15 cellular contexts compared by ENCODE assay signal in the genomic region with DNA sequence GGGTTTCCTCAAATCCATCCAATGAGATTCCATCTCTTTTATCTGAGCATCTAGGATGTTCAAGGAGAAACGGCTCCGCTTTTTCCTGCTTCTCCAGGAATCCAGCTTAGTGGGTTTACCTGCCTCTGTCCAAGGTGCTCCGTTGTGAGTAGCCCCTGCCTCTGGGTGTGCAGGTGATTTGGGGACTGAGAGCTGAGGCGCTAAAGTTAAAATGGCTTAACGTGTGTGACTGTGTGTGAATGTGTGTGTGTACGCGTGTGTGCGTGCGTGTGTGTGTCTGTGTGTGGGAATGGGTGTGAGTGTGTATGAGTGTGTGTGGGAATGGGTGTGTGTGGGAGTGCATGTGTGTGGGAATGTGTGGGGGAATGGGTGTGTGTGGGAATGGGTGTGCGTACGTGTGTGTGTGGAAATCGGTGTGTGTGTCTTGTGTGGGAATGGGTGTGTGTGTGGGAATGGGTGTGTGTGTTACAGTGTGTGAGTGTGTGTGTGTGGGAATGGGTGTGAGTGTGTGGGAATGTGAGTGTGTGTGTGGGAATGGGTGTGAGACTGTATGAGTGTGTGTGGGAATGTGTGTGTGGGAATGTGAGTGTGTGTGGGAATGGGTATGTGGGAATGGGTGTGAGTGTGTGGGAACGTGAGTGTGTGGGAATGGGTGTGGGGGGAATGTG.
A peak's percentile ranks its signal among the peaks of the same experiment; 100 is the strongest.
DNase-seq lines count a peak whose midpoint lies in the region; ATAC-seq and TF ChIP-seq lines count a peak whose summit lies in the region.
"Had no signal": no experiment of that assay in that cellular context is flagged by ENCODE, and none has a peak within 500 bp of the region (broad histone marks: within the 10 kb centered on the region; RNA-seq: fewer than 3 reads in every experiment).

No MANE protein-coding gene starts in this region.

- H3K27ac Mint-ChIP-seq in activated CD8-positive, alpha-beta memory T cell treated with anti-CD3 and anti-CD28 coated beads, Interleukin-2, amount 10 ng/mL, durations not matched to agents 7 days and 5 days: peak overlapping the region; percentile 99
- H3K27ac Mint-ChIP-seq in effector memory CD8-positive, alpha-beta T cell: peak overlapping the region; percentile 82 to 91

- H3K36me3 ChIP-seq in OCI-LY1 (ENCODE audit: insufficient read depth, low read length) (no peaks in the 10 kb centered on the region; the same call in 1 of the 2 replicates), skeletal muscle tissue (ENCODE audit: control insufficient read depth in 3 of 3, insufficient read depth in 3 of 3, low read length in 3 of 3) (no peaks in the 10 kb centered on the region)
- H3K36me3 ChIP-seq: SJSA1 had no signal

- H2AFZ ChIP-seq in OCI-LY1 (ENCODE audit: low read length): no peak overlapping the region

- no peak overlapping the region for H3K4me3 ChIP-seq in OCI-LY1 (ENCODE audit: low read depth, low read length, poor library complexity, severe bottlenecking)
- no peak overlapping the region for H3K4me3 ChIP-seq in skeletal muscle tissue (ENCODE audit: low read length in 3 of 3)

- H3K4me3 Mint-ChIP-seq in activated CD8-positive, alpha-beta memory T cell treated with anti-CD3 and anti-CD28 coated beads, Interleukin-2, amount 10 ng/mL, durations not matched to agents 7 days and 5 days: no peak overlapping the region
- no peak overlapping the region for H3K4me3 Mint-ChIP-seq in effector memory CD8-positive, alpha-beta T cell

- H3F3A ChIP-seq in OCI-LY1 (ENCODE audit: insufficient read depth, low read length): no peaks in the 10 kb centered on the region

- no peaks in the 10 kb centered on the region for H3K79me2 ChIP-seq in OCI-LY1 (ENCODE audit: insufficient read depth, low read length)

- H4K20me1 ChIP-seq in OCI-LY1 (ENCODE audit: insufficient read depth, low read length): no peaks in the 10 kb centered on the region

- H3K4me1 ChIP-seq in OCI-LY1 (ENCODE audit: insufficient read depth, low read length, severe bottlenecking): peaks cover 45% of the 10 kb centered on the region
- H3K4me1 ChIP-seq in skeletal muscle tissue (ENCODE audit: control insufficient read depth in 3 of 3, insufficient read depth in 3 of 3, low read length in 3 of 3): peaks cover 5 to 10% (median 7%) of the 10 kb centered on the region in 3 donors

- CTCF ChIA-PET in activated CD8-positive, alpha-beta memory T cell treated with anti-CD3 and anti-CD28 coated beads, Interleukin-2, amount 10 ng/mL, durations not matched to agents 7 days and 5 days (lab: Charles Lee): interaction anchor here (0.8 to 1.2 kb wide), 3 partner anchors 8 to 137 kb away, joined by 3 to 4 read pairs (median 3); no protein-coding TSS in a partner anchor

- no peak for TF ChIP-seq CTCF in OCI-LY1 (IDR thresholded peaks at IDR 0.05; ENCODE audit: low read length)
- TF ChIP-seq CTCF in GM13977 (IDR thresholded peaks at IDR 0.05; ENCODE audit: extremely low read depth, insufficient read depth, missing control alignments): no peak

- H3K9ac ChIP-seq in OCI-LY1 (ENCODE audit: low read length) (no peak overlapping the region), skeletal muscle tissue (ENCODE audit: low read depth in 1 of 3, low read length in 3 of 3) (no peak overlapping the region)

- H3K27me3 ChIP-seq in OCI-LY1 (ENCODE audit: insufficient read depth, low read length) (no peaks in the 10 kb centered on the region), skeletal muscle tissue (ENCODE audit: control insufficient read depth in 3 of 3, insufficient read depth in 3 of 3, low read length in 3 of 3) (peaks cover 0 to 18% (median 0%) of the 10 kb centered on the region in 3 donors)
- H3K27me3 ChIP-seq: SJSA1 had no signal

- H3K9me3 Mint-ChIP-seq in activated CD8-positive, alpha-beta memory T cell treated with anti-CD3 and anti-CD28 coated beads, Interleukin-2, amount 10 ng/mL, durations not matched to agents 7 days and 5 days (ENCODE audit: low read depth): peaks cover 5% of the 10 kb centered on the region
- H3K9me3 Mint-ChIP-seq in effector memory CD8-positive, alpha-beta T cell: peaks cover 0 to 3% of the 10 kb centered on the region in 2 donors
- H3K9me3 Mint-ChIP-seq: nephron had no signal

- in situ Hi-C loops in GM13977 (cut with MboI; ENCODE audit: low pct_unique_long_range_greater_than_20kb, low sequenced_read_pairs, unreplicated experiment): no loop called here

- H3K36me3 Mint-ChIP-seq in activated CD8-positive, alpha-beta memory T cell treated with anti-CD3 and anti-CD28 coated beads, Interleukin-2, amount 10 ng/mL, durations not matched to agents 7 days and 5 days: peaks cover 10% of the 10 kb centered on the region
- peaks cover 6% of the 10 kb centered on the region for H3K36me3 Mint-ChIP-seq in effector memory CD8-positive, alpha-beta T cell (ENCODE audit: insufficient read depth)

- DNase-seq in activated CD8-positive, alpha-beta memory T cell treated with anti-CD3 and anti-CD28 coated beads, Interleukin-2, amount 10 ng/mL, durations not matched to agents 7 days and 5 days: no peak
- DNase-seq in activated CD8-positive, alpha-beta memory T cell treated with anti-CD3 and anti-CD28 coated beads, Interleukin-2, amount 50 U/mL, for 48 hours: no peak
- no peak for DNase-seq in effector memory CD8-positive, alpha-beta T cell
- DNase-seq in iPS-NIHi7 (ENCODE audit: extremely low spot score): no peak
- DNase-seq in middle frontal gyrus (ENCODE audit: extremely low spot score, low spot score): no peak
- no peak for DNase-seq in GM13977 (ENCODE audit: low spot score)
- DNase-seq: cortex of kidney; DMS53; HCEC 1CT; NCI-H146; stimulated activated CD4-positive, alpha-beta T cell treated with anti-CD3 and anti-CD28 coated beads, Interleukin-12 subunit alpha, Interleukin-12 subunit beta, amount 100 ng/mL, for 4 hours had no signal

- H3K9me3 ChIP-seq in OCI-LY1 (ENCODE audit: low read length) (no peaks in the 10 kb centered on the region), skeletal muscle tissue (ENCODE audit: control insufficient read depth in 3 of 3, low read length in 3 of 3) (no peaks in the 10 kb centered on the region)
- H3K9me3 ChIP-seq: SJSA1 had no signal

- H3K4me1 Mint-ChIP-seq in activated CD8-positive, alpha-beta memory T cell treated with anti-CD3 and anti-CD28 coated beads, Interleukin-2, amount 10 ng/mL, durations not matched to agents 7 days and 5 days: peaks cover 35% of the 10 kb centered on the region
- peaks cover 22 to 24% of the 10 kb centered on the region in 2 donors for H3K4me1 Mint-ChIP-seq in effector memory CD8-positive, alpha-beta T cell (ENCODE audit: low read depth in 2 of 2)

- H3K27ac ChIP-seq in OCI-LY1 (ENCODE audit: low read depth, low read length, poor library complexity, severe bottlenecking) (peak overlapping the region; percentile 96), skeletal muscle tissue (ENCODE audit: low read depth, low read length) (peak overlapping the region; percentile 93)

- H3K27me3 Mint-ChIP-seq in activated CD8-positive, alpha-beta memory T cell treated with anti-CD3 and anti-CD28 coated beads, Interleukin-2, amount 10 ng/mL, durations not matched to agents 7 days and 5 days: no peaks in the 10 kb centered on the region
- H3K27me3 Mint-ChIP-seq in effector memory CD8-positive, alpha-beta T cell: no peaks in the 10 kb centered on the region

- no peak for ATAC-seq in activated CD8-positive, alpha-beta memory T cell treated with anti-CD3 and anti-CD28 coated beads, Interleukin-2, amount 10 ng/mL, durations not matched to agents 7 days and 5 days
- ATAC-seq in effector memory CD8-positive, alpha-beta T cell (replicated peaks): no peak

- H3K4me2 ChIP-seq in OCI-LY1 (ENCODE audit: low read length): 0 out of 2 replicates have a peak overlapping the region, but pooled peaks have one; percentile 68

- no peaks in the 10 kb centered on the region for H3K9me2 ChIP-seq in OCI-LY1 (ENCODE audit: low read depth, low read length)
